ENCODE assay signal across 18 cellular contexts in the genomic region with DNA sequence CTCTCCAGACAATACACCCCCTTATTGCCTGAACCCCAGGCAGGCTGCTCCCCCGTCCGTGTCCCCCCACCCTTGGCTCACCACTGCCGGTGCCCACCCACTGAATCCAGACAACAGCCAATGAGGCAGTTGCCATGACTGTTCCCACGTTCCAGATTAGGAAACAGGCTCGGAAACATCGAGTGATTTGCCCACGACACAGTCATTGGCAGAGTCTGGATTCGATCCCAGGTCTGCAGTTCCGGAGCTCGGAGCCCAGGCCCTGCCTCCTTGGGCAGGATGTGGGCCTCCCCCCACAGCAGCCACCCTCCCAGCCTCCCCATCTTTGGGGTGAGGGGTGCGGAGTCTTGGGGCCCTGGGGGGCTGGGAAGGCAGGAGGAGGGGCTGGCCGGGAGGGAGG. TPM values are rescaled to one million over a fixed set of nuclear protein-coding genes. Genes with fewer than 3 reads are reported as not detected.
DNase-seq lines count a peak whose midpoint lies in the region; ATAC-seq and TF ChIP-seq lines count a peak whose summit lies in the region.
"Had no signal": no experiment of that assay in that cellular context is flagged by ENCODE, and none has a peak within 500 bp of the region (broad histone marks: within the 10 kb centered on the region; RNA-seq: fewer than 3 reads in every experiment).

No MANE protein-coding gene starts in this region.

- no peak for ATAC-seq in HG03108 (IDR thresholded peaks at IDR 0.05; ENCODE audit: unreplicated experiment)
- ATAC-seq: stimulated activated naive CD8-positive, alpha-beta T cell treated with anti-CD3 and anti-CD28 coated beads, Interleukin-15, amount 100 ng/mL, for 72 hours had no signal

- WGBS in esophagus squamous epithelium, 2 donors, result 8 to 27% methylated on average over 10 of the region's 12 CpGs
- no CpG with 5 or more reads among the region's 12 CpGs for WGBS in trophoblast cell (ENCODE audit: extremely low coverage, insufficient coverage, insufficient read length)

- DNase-seq in AG20443 (ENCODE audit: low spot score) (peak; percentile 45), esophagus squamous epithelium (lab: John Stamatoyannopoulos, UW) (no peak), trophoblast cell (no peak), cerebellum (ENCODE audit: low spot score) (no peak), NCI-H226 (no peak), MM.1S (no peak)
- DNase-seq: activated CD4-positive, alpha-beta T cell treated with anti-CD3 and anti-CD28 coated beads, Interleukin-2, amount 10 ng/mL, durations not matched to agents 7 days and 5 days; AML-193; cerebellar nuclear complex; kidney glomerular epithelial cell; NCI-H1417 treated with DMSO at 0.1 percent for 48 hours; NCI-H446; SJCRH30; stimulated activated naive CD8-positive, alpha-beta T cell treated with anti-CD3 and anti-CD28 coated beads, Interleukin-15, amount 100 ng/mL, for 72 hours; T-helper 9 cell had no signal

- TF ChIP-seq POLR2A in esophagus squamous epithelium (IDR thresholded peaks at IDR 0.05), result no peak

- H4K20me1 ChIP-seq in MM.1S (ENCODE audit: insufficient read depth, low read length), result no peaks in the 10 kb centered on the region

- H3K9ac ChIP-seq in trophoblast cell (ENCODE audit: low read length) (no peak overlapping the region), MM.1S (ENCODE audit: low read length) (no peak overlapping the region)
- H3K9ac ChIP-seq: KMS-11 had no signal

- H3K36me3 ChIP-seq in esophagus squamous epithelium (peaks cover 0 to 15% (median 8%) of the 10 kb centered on the region in 3 donors), trophoblast cell (ENCODE audit: control insufficient read depth in 1 of 2, insufficient read depth in 2 of 2, low read length in 2 of 2) (peaks cover 0 to 2% of the 10 kb centered on the region in 2 experiments), MM.1S (replicated peaks; ENCODE audit: insufficient read depth, low read length) (no peaks in the 10 kb centered on the region)
- H3K36me3 ChIP-seq: SJCRH30 had no signal

- H3K27ac ChIP-seq in VCaP (peak overlapping the region; percentile 99), esophagus squamous epithelium (peak overlapping the region in 3 of 4 donors; percentile 55 to 70 (median 62)), trophoblast cell (ENCODE audit: low read depth, low read length) (no peak overlapping the region), MM.1S (ENCODE audit: low read length) (no peak overlapping the region)
- H3K27ac ChIP-seq: KMS-11, SJCRH30 had no signal

- H2BK120ac ChIP-seq in trophoblast cell (ENCODE audit: insufficient read depth, low read length, poor library complexity), result no peak overlapping the region

- no peak overlapping the region for H3K14ac ChIP-seq in trophoblast cell (ENCODE audit: low read length)

- no peaks in the 10 kb centered on the region for H3K9me2 ChIP-seq in MM.1S (replicated peaks; ENCODE audit: insufficient read depth, low read length)

- TF ChIP-seq CTCF in VCaP (conservative IDR thresholded peaks at IDR 0.05) (no peak), esophagus squamous epithelium (IDR thresholded peaks at IDR 0.05) (no peak), MM.1S (IDR thresholded peaks at IDR 0.05; ENCODE audit: low read length) (no peak)

- H3F3A ChIP-seq in MM.1S (ENCODE audit: insufficient read depth, low read length), result no peaks in the 10 kb centered on the region

- H3K79me2 ChIP-seq in trophoblast cell (ENCODE audit: control insufficient read depth, insufficient read depth, low read length, poor library complexity) (no peaks in the 10 kb centered on the region), MM.1S (ENCODE audit: low read length) (no peaks in the 10 kb centered on the region)

- H4K12ac ChIP-seq in trophoblast cell (ENCODE audit: low read depth, low read length), result no peak overlapping the region

- H3K27me3 ChIP-seq in esophagus squamous epithelium (peaks cover 0 to 7% (median 0%) of the 10 kb centered on the region in 4 donors), trophoblast cell (ENCODE audit: insufficient read depth, low read length) (no peaks in the 10 kb centered on the region), MM.1S (replicated peaks; ENCODE audit: insufficient read depth, low read length) (no peaks in the 10 kb centered on the region)
- H3K27me3 ChIP-seq: SJCRH30 had no signal

- intact Hi-C loops in esophagus squamous epithelium (cut with DNase I), result no loop called here

- H2BK5ac ChIP-seq in trophoblast cell (ENCODE audit: low read depth, low read length, poor library complexity), result no peak overlapping the region

- H2AK5ac ChIP-seq in trophoblast cell (ENCODE audit: low read length), result no peak overlapping the region

- no peak overlapping the region for H3K4me2 ChIP-seq in trophoblast cell (ENCODE audit: low read length)
- H3K4me2 ChIP-seq in MM.1S (ENCODE audit: low read depth, low read length), result no peak overlapping the region
- H3K4me2 ChIP-seq: KMS-11 had no signal

- H4K91ac ChIP-seq in trophoblast cell (ENCODE audit: low read depth, low read length), result no peak overlapping the region

- H3K9me3 ChIP-seq in esophagus squamous epithelium (no peaks in the 10 kb centered on the region), trophoblast cell (ENCODE audit: insufficient read depth, low read depth, low read length) (peaks cover 6% of the 10 kb centered on the region), MM.1S (replicated peaks; ENCODE audit: insufficient read depth, low read length) (no peaks in the 10 kb centered on the region)
- H3K9me3 ChIP-seq: SJCRH30 had no signal

- no peak overlapping the region for H3K23ac ChIP-seq in trophoblast cell (ENCODE audit: low read length)

- peaks cover 22 to 68% (median 38%) of the 10 kb centered on the region in 3 donors for H3K4me1 ChIP-seq in esophagus squamous epithelium
- peaks cover 0 to 3% of the 10 kb centered on the region in 2 experiments for H3K4me1 ChIP-seq in trophoblast cell (ENCODE audit: control insufficient read depth in 1 of 2, insufficient read depth in 2 of 2, low read length in 2 of 2)
- no peaks in the 10 kb centered on the region for H3K4me1 ChIP-seq in MM.1S (ENCODE audit: low read length)

- no peak overlapping the region for H2BK12ac ChIP-seq in trophoblast cell (ENCODE audit: low read length)

- H2AFZ ChIP-seq in trophoblast cell (ENCODE audit: insufficient read depth, low read length, poor library complexity), result no peak overlapping the region
- no peak overlapping the region for H2AFZ ChIP-seq in MM.1S (ENCODE audit: low read length)

- no peak overlapping the region for H3K18ac ChIP-seq in trophoblast cell (ENCODE audit: low read length)

- H3K4me3 ChIP-seq in esophagus squamous epithelium, result no peak overlapping the region
- peak overlapping the region; percentile 14 for H3K4me3 ChIP-seq in trophoblast cell (ENCODE audit: low read depth, low read length)
- no peak overlapping the region for H3K4me3 ChIP-seq in MM.1S (ENCODE audit: low read length)
- H3K4me3 ChIP-seq: SJCRH30 had no signal

- no peak overlapping the region for H4K8ac ChIP-seq in trophoblast cell (ENCODE audit: low read depth, low read length)

- no peak overlapping the region for H3K4ac ChIP-seq in trophoblast cell (ENCODE audit: low read depth, low read length)

- H3K79me1 ChIP-seq in trophoblast cell (ENCODE audit: low read length), result no peaks in the 10 kb centered on the region

RNA-seq across cellular contexts. Expression of a gene that starts 20.3 kb away (rescaled TPM):
- total RNA-seq in esophagus squamous epithelium (10 to 100 TPM; 57.3 to 68.4 (median 65.3) TPM), cerebellum (94.4 TPM)
- polyA plus RNA-seq in trophoblast cell (2013), result 40.1 and 42.2 TPM in 2 replicates

Comparison
In these comparisons a context has a peak if more than half of its experiments do, and no peak if none do; other contexts are left out.
1. H3K27ac ChIP-seq: peak in VCaP (single experiment) and esophagus squamous epithelium (3 of 4); none in trophoblast cell (single experiment) and MM.1S (single experiment).